ENCODE assay signal across 8 cellular contexts in the genomic region with DNA sequence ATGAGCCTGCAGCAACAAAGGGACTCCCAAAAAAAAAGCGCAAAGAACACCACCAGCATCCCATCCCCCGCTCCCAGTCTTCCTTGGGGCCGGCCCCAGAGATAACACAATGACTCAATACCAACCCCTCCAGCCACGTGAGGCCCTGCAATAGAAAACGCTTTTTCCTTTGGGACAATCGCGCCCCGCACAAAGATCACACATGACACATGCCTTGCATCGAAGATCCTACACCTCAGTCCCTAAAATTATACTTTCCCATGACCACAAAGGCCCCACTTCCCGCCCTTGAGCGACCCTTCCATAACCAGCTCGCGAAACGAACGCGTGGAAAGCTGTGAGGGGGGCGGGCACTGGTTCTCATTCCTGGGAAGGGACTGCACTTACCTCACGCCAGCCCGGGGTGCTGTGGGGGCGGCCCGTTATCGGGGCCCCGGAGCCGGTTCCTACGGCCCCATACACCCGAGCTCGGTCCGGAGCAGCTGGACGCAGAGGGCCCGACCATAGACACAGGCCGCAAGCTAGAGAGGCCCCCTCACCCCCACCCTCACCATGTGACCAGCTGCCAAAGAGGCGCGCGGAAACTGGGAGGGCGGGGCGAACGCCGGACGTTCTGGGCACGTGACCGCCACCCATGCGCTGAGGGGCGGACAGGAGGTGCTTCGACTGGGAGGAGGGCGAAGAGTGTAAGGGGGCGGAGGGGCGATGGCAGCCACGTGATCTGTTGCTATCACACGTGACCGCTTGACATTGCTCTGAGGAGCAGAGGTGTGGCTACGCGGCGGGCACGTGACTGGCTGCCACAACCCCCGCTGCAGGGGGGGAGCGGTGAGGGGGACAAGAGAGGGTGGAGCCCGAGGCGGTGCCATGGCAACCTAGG. TPM values are rescaled to one million over a fixed set of nuclear protein-coding genes. Genes with fewer than 3 reads are reported as not detected.
DNase-seq lines count a peak whose midpoint lies in the region; ATAC-seq, FAIRE-seq and TF ChIP-seq lines count a peak whose summit lies in the region.

A gene (minus strand): TSS at position 523 of the 880 bp plus-strand sequence. CDS start 593 bp downstream, outside the sequence.

- H3K9me3 ChIP-seq in OCI-LY7 (ENCODE audit: low read length) (no peaks in the 10 kb centered on the region), endothelial cell of umbilical vein (replicated peaks; ENCODE audit: control insufficient read depth, insufficient read depth, low read length) (no peaks in the 10 kb centered on the region)

- intact Hi-C loops in OCI-LY7 (cut with micrococcal nuclease; ENCODE audit: unreplicated experiment), result loop anchor here (5.0 kb wide), 2 partner anchors 230 to 510 kb away; a partner anchor contains a TSS
- intact Hi-C loops in endothelial cell of umbilical vein (cut with micrococcal nuclease), result loop anchor here (1.0 kb wide), 2 partner anchors 20 to 26 kb away; a partner anchor contains a TSS

- peaks cover 32% of the 10 kb centered on the region for H3K79me2 ChIP-seq in OCI-LY7 (ENCODE audit: insufficient read depth, low read depth, low read length)
- peaks cover 19% of the 10 kb centered on the region for H3K79me2 ChIP-seq in endothelial cell of umbilical vein (ENCODE audit: control insufficient read depth, insufficient read depth, low read length)

- no peak for TF ChIP-seq CTCF in D721Med (IDR thresholded peaks at IDR 0.05; ENCODE audit: insufficient read depth, missing control alignments)
- TF ChIP-seq CTCF in OCI-LY7 (conservative IDR thresholded peaks at IDR 0.05; ENCODE audit: low read length), result no peak
- no peak for TF ChIP-seq CTCF in endothelial cell of umbilical vein (IDR thresholded peaks at IDR 0.05; ENCODE audit: extremely low read depth in 1 of 2, insufficient read depth in 1 of 2, low read depth in 1 of 2, low read length in 2 of 2)

- H3K4me1 ChIP-seq in OCI-LY7 (ENCODE audit: insufficient read depth, low read length, poor library complexity, severe bottlenecking) (peaks cover 39% of the 10 kb centered on the region), endothelial cell of umbilical vein (ENCODE audit: control insufficient read depth, extremely low read depth, insufficient read depth, low read length) (peaks cover 17% of the 10 kb centered on the region)

- peak; percentile 63 for ATAC-seq in GM21526 (IDR thresholded peaks at IDR 0.05; ENCODE audit: low FRiP score, unreplicated experiment)

- H3K27me3 ChIP-seq in endothelial cell of umbilical vein (ENCODE audit: control insufficient read depth in 2 of 2, insufficient read depth in 2 of 2, low read length in 2 of 2), result peaks cover 22 to 28% of the 10 kb centered on the region in 2 experiments

- POLR2A ChIA-PET in OCI-LY7 (lab: Charles Lee), result interaction anchor here (0.7 to 1.0 kb wide), 5 partner anchors 19 to 1024 kb away, joined by 3 read pairs; no protein-coding TSS in a partner anchor
- POLR2A ChIA-PET in endothelial cell of umbilical vein (lab: Charles Lee), result no interaction called here

- H3K4me3 ChIP-seq in OCI-LY7 (ENCODE audit: low read depth, low read length, poor library complexity, severe bottlenecking), result peak within 1 kb of the TSS; percentile 92
- H3K4me3 ChIP-seq in endothelial cell of umbilical vein (replicated peaks in 1 of 3; ENCODE audit: insufficient read depth in 1 of 3, low read depth in 1 of 3, low read length in 3 of 3), result peak within 1 kb of the TSS; percentile 19 to 78 (median 61)

- H3K9me1 ChIP-seq in endothelial cell of umbilical vein (replicated peaks; ENCODE audit: control insufficient read depth, extremely low read depth, insufficient read depth, low read length), result no peaks in the 10 kb centered on the region

- H4K20me1 ChIP-seq in OCI-LY7 (ENCODE audit: insufficient read depth, low read length) (no peaks in the 10 kb centered on the region), endothelial cell of umbilical vein (replicated peaks; ENCODE audit: control insufficient read depth, extremely low read depth, insufficient read depth, low read length) (no peaks in the 10 kb centered on the region)

- BruUV-seq in OCI-LY7 (replicated peaks; lab: Mats Ljungman, UMichigan), result TSS peak; percentile 80
- BruUV-seq in endothelial cell of umbilical vein (replicated peaks; lab: Mats Ljungman, UMichigan), result TSS peak; percentile 67

- H3K27ac ChIP-seq in OCI-LY7 (ENCODE audit: low read depth, low read length, poor library complexity, severe bottlenecking), result peak within 1 kb of the TSS; percentile 42
- H3K27ac ChIP-seq in endothelial cell of umbilical vein (ENCODE audit: insufficient read depth, low read depth, low read length), result peak within 1 kb of the TSS; percentile 68

- FAIRE-seq in D721Med (lab: Jason Lieb, UNC) (no peak), endothelial cell of umbilical vein (lab: Jason Lieb, UNC) (peak; percentile 97)

- H3K36me3 ChIP-seq in OCI-LY7 (ENCODE audit: insufficient read depth, low read length) (peaks cover 44% of the 10 kb centered on the region), endothelial cell of umbilical vein (ENCODE audit: control insufficient read depth in 2 of 2, extremely low read depth in 1 of 2, insufficient read depth in 2 of 2, low read length in 2 of 2) (peaks cover 4 to 22% of the 10 kb centered on the region in 2 experiments)

- H3K9ac ChIP-seq in endothelial cell of umbilical vein (replicated peaks; ENCODE audit: extremely low read depth, insufficient read depth, low read length), result peak within 1 kb of the TSS; percentile 88

- H3K4me2 ChIP-seq in OCI-LY7 (ENCODE audit: low read length) (peak within 1 kb of the TSS; percentile 89), endothelial cell of umbilical vein (ENCODE audit: insufficient read depth, low read length) (peak within 1 kb of the TSS; percentile 86)

- CTCF ChIA-PET in OCI-LY7 (lab: Charles Lee; ENCODE audit: unreplicated experiment), result interaction anchor here (0.5 to 0.9 kb wide), 2 partner anchors 122 to 189 kb away, joined by 3 to 4 read pairs; no protein-coding TSS in a partner anchor
- CTCF ChIA-PET in endothelial cell of umbilical vein (lab: Charles Lee), result interaction anchor here (0.8 to 1.2 kb wide), 2 partner anchors 12 to 26 kb away, joined by 3 to 5 read pairs; no protein-coding TSS in a partner anchor

- H3K9me2 ChIP-seq in OCI-LY7 (ENCODE audit: insufficient read depth, low read length), result no peaks in the 10 kb centered on the region

- H2AFZ ChIP-seq in OCI-LY7 (ENCODE audit: low read length) (peak within 1 kb of the TSS; percentile 43; the same call in 1 of the 2 replicates), endothelial cell of umbilical vein (ENCODE audit: low read depth, low read length) (peak within 1 kb of the TSS; percentile 29)

- TF ChIP-seq POLR2A in endothelial cell of umbilical vein (IDR thresholded peaks at IDR 0.05; ENCODE audit: low read depth, low read length), result peak; percentile 84

- dilution Hi-C loops in endothelial cell of umbilical vein (cut with MboI; ENCODE audit: extremely low pct_ligation_motif_present, low sequenced_read_pairs), result no loop called here

- DNase-seq in D721Med (ENCODE audit: insufficient read length, low spot score) (peak; percentile 55), HuH-7.5 (ENCODE audit: low spot score) (peak; percentile 99), OCI-LY7 (ENCODE audit: low spot score) (peak; percentile 100), activated T-cell treated with anti-CD3 and anti-CD28 coated beads for 1 hour (ENCODE audit: low read depth) (peak; percentile 97), endothelial cell of umbilical vein (ENCODE audit: low read depth, low spot score) (peak; percentile 100), midbrain (lab: John Stamatoyannopoulos, UW) (peak; percentile 100)
- peak; percentile 96 to 98 for DNase-seq in stimulated activated CD8-positive, alpha-beta memory T cell treated with anti-CD3 and anti-CD28 coated beads, Interleukin-2, amount 100 ng/mL, for 1 hour (ENCODE audit: low read depth in 2 of 2)

TF ChIP-seq in endothelial cell of umbilical vein, 7 proteins besides CTCF, POLR2A, EP300 and RAD21:
- TF ChIP-seq, protein P1, sequence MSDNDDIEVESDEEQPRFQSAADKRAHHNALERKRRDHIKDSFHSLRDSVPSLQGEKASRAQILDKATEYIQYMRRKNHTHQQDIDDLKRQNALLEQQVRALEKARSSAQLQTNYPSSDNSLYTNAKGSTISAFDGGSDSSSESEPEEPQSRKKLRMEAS (IDR thresholded peaks at IDR 0.05; ENCODE audit: insufficient read depth, insufficient read length), result peak; percentile 100
- TF ChIP-seq GATA2 (IDR thresholded peaks at IDR 0.05; ENCODE audit: insufficient read depth, insufficient read length, low read depth, low read length) (peak; percentile 35), POLR2AphosphoS5 (IDR thresholded peaks at IDR 0.05; ENCODE audit: insufficient read depth, low read depth, low read length) (peak; percentile 76), JUN (IDR thresholded peaks at IDR 0.05; ENCODE audit: borderline replicate concordance, insufficient read depth, insufficient read length, low read depth) (no peak), MYC (IDR thresholded peaks at IDR 0.05; ENCODE audit: low read depth, low read length) (peak; percentile 33), FOS (IDR thresholded peaks at IDR 0.05; ENCODE audit: borderline replicate concordance, insufficient read depth, low read length) (peak; percentile 46), EZH2 (IDR thresholded peaks at IDR 0.05; ENCODE audit: borderline replicate concordance, low read depth, low read length, severe bottlenecking) (no peak)
TF ChIP-seq in endothelial cell of umbilical vein: peak in this region for 5.

RNA-seq across cellular contexts. Expression of the gene that starts here (rescaled TPM):
- total RNA-seq in OCI-LY7 (2014; rRNA removed; shearing (Covaris generic)), result 272 and 280 TPM in 2 replicates
- total RNA-seq in OCI-LY7 (2022) (172 and 192 TPM in 2 replicates), endothelial cell of umbilical vein (156 and 171 TPM in 2 replicates)
- polyA plus RNA-seq in endothelial cell of umbilical vein, result 300 and 332 TPM in 2 replicates
- polyA plus RNA-seq in endothelial cell of umbilical vein (2011; cell fraction: cytosol; rRNA removed), result 337 and 366 TPM in 2 replicates
- polyA plus RNA-seq in endothelial cell of umbilical vein (2011; cell fraction: nucleus; rRNA removed), result 173 and 189 TPM in 2 replicates
- polyA plus RNA-seq in endothelial cell of umbilical vein (2012), result 197 and 206 TPM in 2 replicates
- 184 and 194 TPM in 2 replicates for polyA minus RNA-seq in endothelial cell of umbilical vein
- polyA minus RNA-seq in endothelial cell of umbilical vein (2011; cell fraction: cytosol; rRNA and poly(A)+ RNA removed), result 130 TPM
- 54.8 and 62.4 TPM in 2 replicates for polyA minus RNA-seq in endothelial cell of umbilical vein (2011; cell fraction: nucleus; rRNA and poly(A)+ RNA removed)

Comparison
In these comparisons a context has a peak if more than half of its experiments do, and no peak if none do; other contexts are left out.
1. Peak in every context shown above with its lines: DNase-seq, ATAC-seq, H3K4me3 ChIP-seq and H3K27ac ChIP-seq.